In genomic region chr19:956747-957451, GRCh38 we compare ENCODE assay signal across 1 cellular context.
A peak's percentile ranks its signal among the peaks of the same experiment; 100 is the strongest.
TF ChIP-seq lines count a peak whose summit lies in the region.

No MANE protein-coding gene starts in this region.

TF ChIP-seq in K562, 482 proteins besides CTCF, POLR2A, EP300 and RAD21:
- TF ChIP-seq BCOR (IDR thresholded peaks at IDR 0.05) (peak; percentile 53; the same call in 1 of the 2 replicates), SLC30A9 (CRISPR knock-in tag; IDR thresholded peaks at IDR 0.05) (no peak), MIER1 (IDR thresholded peaks at IDR 0.05; ENCODE audit: low read depth) (peak; percentile 99), ZNF318 (IDR thresholded peaks at IDR 0.05; ENCODE audit: borderline replicate concordance in 1 of 2, low read depth in 1 of 2) (no peak), CHAMP1 (IDR thresholded peaks at IDR 0.05) (no peak), THAP12 (CRISPR knock-in tag; IDR thresholded peaks at IDR 0.05) (no peak), BRCA1 (IDR thresholded peaks at IDR 0.05) (no peak), BRCA1 (CRISPR knock-in tag; IDR thresholded peaks at IDR 0.05) (no peak), PTBP1 (IDR thresholded peaks at IDR 0.05; ENCODE audit: low read depth, low read length) (peak; percentile 99), NUFIP1 (IDR thresholded peaks at IDR 0.05; ENCODE audit: partially characterized antibody) (no peak), CBFA2T3 (IDR thresholded peaks at IDR 0.05) (no peak), MAZ (CRISPR knock-in tag; conservative IDR thresholded peaks at IDR 0.05 in 1 of 2, IDR thresholded peaks at IDR 0.05 in 1 of 2) (no peak), RAD51 (IDR thresholded peaks at IDR 0.05; ENCODE audit: borderline replicate concordance, low read depth) (no peak), IRF2 (CRISPR knock-in tag; IDR thresholded peaks at IDR 0.05) (no peak), NONO (IDR thresholded peaks at IDR 0.05; ENCODE audit: low read depth in 2 of 2, low read length in 1 of 2) (no peak), NCOA6 (IDR thresholded peaks at IDR 0.05) (no peak), POLR3G (IDR thresholded peaks at IDR 0.05; ENCODE audit: extremely low read depth, insufficient read length, insufficient replicate concordance) (no peak), ZNF507 (tag; conservative IDR thresholded peaks at IDR 0.05) (no peak), ARID1B (IDR thresholded peaks at IDR 0.05) (no peak), NFE2L1 (tag; IDR thresholded peaks at IDR 0.05; ENCODE audit: borderline replicate concordance, low read depth) (no peak), RBM25 (IDR thresholded peaks at IDR 0.05; ENCODE audit: low read depth, low read length, severe bottlenecking) (peak; percentile 59), CBX3 (IDR thresholded peaks at IDR 0.05; ENCODE audit: borderline replicate concordance in 1 of 2, low read length in 2 of 2) (no peak), CREBBP (IDR thresholded peaks at IDR 0.05; ENCODE audit: low read depth, low read length) (no peak), RFX5 (IDR thresholded peaks at IDR 0.05; ENCODE audit: low read depth, low read length) (no peak), ZNF239 (CRISPR knock-in tag; IDR thresholded peaks at IDR 0.05) (no peak)
- TF ChIP-seq, protein P1, sequence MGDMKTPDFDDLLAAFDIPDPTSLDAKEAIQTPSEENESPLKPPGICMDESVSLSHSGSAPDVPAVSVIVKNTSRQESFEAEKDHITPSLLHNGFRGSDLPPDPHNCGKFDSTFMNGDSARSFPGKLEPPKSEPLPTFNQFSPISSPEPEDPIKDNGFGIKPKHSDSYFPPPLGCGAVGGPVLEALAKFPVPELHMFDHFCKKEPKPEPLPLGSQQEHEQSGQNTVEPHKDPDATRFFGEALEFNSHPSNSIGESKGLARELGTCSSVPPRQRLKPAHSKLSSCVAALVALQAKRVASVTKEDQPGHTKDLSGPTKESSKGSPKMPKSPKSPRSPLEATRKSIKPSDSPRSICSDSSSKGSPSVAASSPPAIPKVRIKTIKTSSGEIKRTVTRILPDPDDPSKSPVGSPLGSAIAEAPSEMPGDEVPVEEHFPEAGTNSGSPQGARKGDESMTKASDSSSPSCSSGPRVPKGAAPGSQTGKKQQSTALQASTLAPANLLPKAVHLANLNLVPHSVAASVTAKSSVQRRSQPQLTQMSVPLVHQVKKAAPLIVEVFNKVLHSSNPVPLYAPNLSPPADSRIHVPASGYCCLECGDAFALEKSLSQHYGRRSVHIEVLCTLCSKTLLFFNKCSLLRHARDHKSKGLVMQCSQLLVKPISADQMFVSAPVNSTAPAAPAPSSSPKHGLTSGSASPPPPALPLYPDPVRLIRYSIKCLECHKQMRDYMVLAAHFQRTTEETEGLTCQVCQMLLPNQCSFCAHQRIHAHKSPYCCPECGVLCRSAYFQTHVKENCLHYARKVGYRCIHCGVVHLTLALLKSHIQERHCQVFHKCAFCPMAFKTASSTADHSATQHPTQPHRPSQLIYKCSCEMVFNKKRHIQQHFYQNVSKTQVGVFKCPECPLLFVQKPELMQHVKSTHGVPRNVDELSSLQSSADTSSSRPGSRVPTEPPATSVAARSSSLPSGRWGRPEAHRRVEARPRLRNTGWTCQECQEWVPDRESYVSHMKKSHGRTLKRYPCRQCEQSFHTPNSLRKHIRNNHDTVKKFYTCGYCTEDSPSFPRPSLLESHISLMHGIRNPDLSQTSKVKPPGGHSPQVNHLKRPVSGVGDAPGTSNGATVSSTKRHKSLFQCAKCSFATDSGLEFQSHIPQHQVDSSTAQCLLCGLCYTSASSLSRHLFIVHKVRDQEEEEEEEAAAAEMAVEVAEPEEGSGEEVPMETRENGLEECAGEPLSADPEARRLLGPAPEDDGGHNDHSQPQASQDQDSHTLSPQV (IDR thresholded peaks at IDR 0.05), result no peak
- TF ChIP-seq, protein P2, sequence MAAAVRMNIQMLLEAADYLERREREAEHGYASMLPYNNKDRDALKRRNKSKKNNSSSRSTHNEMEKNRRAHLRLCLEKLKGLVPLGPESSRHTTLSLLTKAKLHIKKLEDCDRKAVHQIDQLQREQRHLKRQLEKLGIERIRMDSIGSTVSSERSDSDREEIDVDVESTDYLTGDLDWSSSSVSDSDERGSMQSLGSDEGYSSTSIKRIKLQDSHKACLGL (CRISPR knock-in tag; IDR thresholded peaks at IDR 0.05; ENCODE audit: borderline replicate concordance, poor library complexity, severe bottlenecking), result no peak
- TF ChIP-seq, protein P3, sequence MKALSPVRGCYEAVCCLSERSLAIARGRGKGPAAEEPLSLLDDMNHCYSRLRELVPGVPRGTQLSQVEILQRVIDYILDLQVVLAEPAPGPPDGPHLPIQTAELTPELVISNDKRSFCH (CRISPR knock-in tag; IDR thresholded peaks at IDR 0.05), result no peak
- TF ChIP-seq, protein P3 (tag; IDR thresholded peaks at IDR 0.05), result no peak
- TF ChIP-seq, protein P4, sequence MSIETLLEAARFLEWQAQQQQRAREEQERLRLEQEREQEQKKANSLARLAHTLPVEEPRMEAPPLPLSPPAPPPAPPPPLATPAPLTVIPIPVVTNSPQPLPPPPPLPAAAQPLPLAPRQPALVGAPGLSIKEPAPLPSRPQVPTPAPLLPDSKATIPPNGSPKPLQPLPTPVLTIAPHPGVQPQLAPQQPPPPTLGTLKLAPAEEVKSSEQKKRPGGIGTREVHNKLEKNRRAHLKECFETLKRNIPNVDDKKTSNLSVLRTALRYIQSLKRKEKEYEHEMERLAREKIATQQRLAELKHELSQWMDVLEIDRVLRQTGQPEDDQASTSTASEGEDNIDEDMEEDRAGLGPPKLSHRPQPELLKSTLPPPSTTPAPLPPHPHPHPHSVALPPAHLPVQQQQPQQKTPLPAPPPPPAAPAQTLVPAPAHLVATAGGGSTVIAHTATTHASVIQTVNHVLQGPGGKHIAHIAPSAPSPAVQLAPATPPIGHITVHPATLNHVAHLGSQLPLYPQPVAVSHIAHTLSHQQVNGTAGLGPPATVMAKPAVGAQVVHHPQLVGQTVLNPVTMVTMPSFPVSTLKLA (conservative IDR thresholded peaks at IDR 0.05), result no peak
- TF ChIP-seq, protein P5, sequence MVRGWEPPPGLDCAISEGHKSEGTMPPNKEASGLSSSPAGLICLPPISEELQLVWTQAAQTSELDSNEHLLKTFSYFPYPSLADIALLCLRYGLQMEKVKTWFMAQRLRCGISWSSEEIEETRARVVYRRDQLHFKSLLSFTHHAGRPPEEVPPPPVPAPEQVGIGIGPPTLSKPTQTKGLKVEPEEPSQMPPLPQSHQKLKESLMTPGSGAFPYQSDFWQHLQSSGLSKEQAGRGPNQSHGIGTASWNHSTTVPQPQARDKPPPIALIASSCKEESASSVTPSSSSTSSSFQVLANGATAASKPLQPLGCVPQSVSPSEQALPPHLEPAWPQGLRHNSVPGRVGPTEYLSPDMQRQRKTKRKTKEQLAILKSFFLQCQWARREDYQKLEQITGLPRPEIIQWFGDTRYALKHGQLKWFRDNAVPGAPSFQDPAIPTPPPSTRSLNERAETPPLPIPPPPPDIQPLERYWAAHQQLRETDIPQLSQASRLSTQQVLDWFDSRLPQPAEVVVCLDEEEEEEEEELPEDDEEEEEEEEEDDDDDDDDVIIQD (CRISPR knock-in tag; IDR thresholded peaks at IDR 0.05), result no peak
- TF ChIP-seq, protein P6, sequence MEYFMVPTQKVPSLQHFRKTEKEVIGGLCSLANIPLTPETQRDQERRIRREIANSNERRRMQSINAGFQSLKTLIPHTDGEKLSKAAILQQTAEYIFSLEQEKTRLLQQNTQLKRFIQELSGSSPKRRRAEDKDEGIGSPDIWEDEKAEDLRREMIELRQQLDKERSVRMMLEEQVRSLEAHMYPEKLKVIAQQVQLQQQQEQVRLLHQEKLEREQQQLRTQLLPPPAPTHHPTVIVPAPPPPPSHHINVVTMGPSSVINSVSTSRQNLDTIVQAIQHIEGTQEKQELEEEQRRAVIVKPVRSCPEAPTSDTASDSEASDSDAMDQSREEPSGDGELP (CRISPR knock-in tag; IDR thresholded peaks at IDR 0.05; ENCODE audit: borderline replicate concordance), result peak; percentile 55; the same call in 1 of the 2 replicates
